ENCODE assay signal across 10 cellular contexts in genomic region chr11:36333897-36334296, GRCh38. TPM values are rescaled to one million over a fixed set of nuclear protein-coding genes. Genes with fewer than 3 reads are reported as not detected.
DNase-seq lines count a peak whose midpoint lies in the region; ATAC-seq and TF ChIP-seq lines count a peak whose summit lies in the region.
"Had no signal": no experiment of that assay in that cellular context is flagged by ENCODE, and none has a peak within 500 bp of the region (broad histone marks: within the 10 kb centered on the region; RNA-seq: fewer than 3 reads in every experiment).

No MANE protein-coding gene starts in this region.

- H3K36me3 ChIP-seq in ACC112 (ENCODE audit: insufficient read depth, low read length) (no peaks in the 10 kb centered on the region), right atrium auricular region (no peaks in the 10 kb centered on the region), aorta (ENCODE audit: control insufficient read depth in 1 of 2, insufficient read depth in 2 of 2, low read length in 1 of 2) (no peaks in the 10 kb centered on the region)

- no peaks in the 10 kb centered on the region for H3K79me2 ChIP-seq in ACC112 (ENCODE audit: control insufficient read depth, insufficient read depth, low read length, unreplicated experiment)

- no peak overlapping the region for H3K4me3 ChIP-seq in ACC112 (ENCODE audit: low read depth, low read length)
- H3K4me3 ChIP-seq in epithelial cell of esophagus (ENCODE audit: low read length), result no peak overlapping the region
- no peak overlapping the region for H3K4me3 ChIP-seq in right atrium auricular region
- H3K4me3 ChIP-seq in aorta (ENCODE audit: low read length in 2 of 2), result no peak overlapping the region

- H2AFZ ChIP-seq in ACC112 (ENCODE audit: low read length, unreplicated experiment), result no peak overlapping the region

- H3K9me3 ChIP-seq in right atrium auricular region (no peaks in the 10 kb centered on the region), aorta (ENCODE audit: control insufficient read depth, low read length) (no peaks in the 10 kb centered on the region)

- peak; percentile 68 for ATAC-seq in GM21529 (IDR thresholded peaks at IDR 0.05; ENCODE audit: unreplicated experiment)
- no peak for ATAC-seq in aorta (ENCODE audit: low FRiP score)

- DNase-seq in NCI-H446 treated with DMSO at 0.1 percent for 48 hours (lab: John Stamatoyannopoulos, UW) (peak; percentile 40), epithelial cell of esophagus (ENCODE audit: low read depth) (peak; percentile 47), right atrium auricular region (ENCODE audit: low spot score) (no peak), HK-2 (ENCODE audit: unreplicated experiment) (no peak), aorta (no peak)
- DNase-seq in stimulated activated CD4-positive, alpha-beta T cell treated with anti-CD3 and anti-CD28 coated beads, Interleukin-4, amount 100 ng/mL, for 4 hours, result no peak
- DNase-seq: Calu3; stimulated activated naive CD4-positive, alpha-beta T cell treated with Interleukin-2 at 50 U/mL for 16 hours had no signal

- TF ChIP-seq CTCF in epithelial cell of esophagus (IDR thresholded peaks at IDR 0.05; ENCODE audit: insufficient read depth, low read depth, low read length, missing control alignments) (no peak), right atrium auricular region (IDR thresholded peaks at IDR 0.05) (no peak)

- H3K27me3 ChIP-seq in ACC112 (ENCODE audit: insufficient read depth, low read length) (no peaks in the 10 kb centered on the region), right atrium auricular region (no peaks in the 10 kb centered on the region), aorta (ENCODE audit: control insufficient read depth in 1 of 2, insufficient read depth in 2 of 2, low read length in 1 of 2) (no peaks in the 10 kb centered on the region)

- WGBS in aorta, 2 donors, result 64 to 67% methylated on average over 2 of the region's 2 CpGs

- intact Hi-C loops in aorta (cut with DNase I), result no loop called here

- H3K4me1 ChIP-seq in ACC112 (ENCODE audit: control insufficient read depth, insufficient read depth, low read length, unreplicated experiment) (peaks cover 13% of the 10 kb centered on the region), right atrium auricular region (no peaks in the 10 kb centered on the region), aorta (ENCODE audit: control insufficient read depth in 1 of 2, insufficient read depth in 2 of 2, low read length in 2 of 2) (no peaks in the 10 kb centered on the region)

- H3K27ac ChIP-seq in ACC112 (ENCODE audit: low read depth, low read length), result peak overlapping the region; percentile 62
- H3K27ac ChIP-seq in right atrium auricular region, result no peak overlapping the region
- no peak overlapping the region for H3K27ac ChIP-seq in aorta (ENCODE audit: low read depth in 1 of 2, low read length in 2 of 2)

RNA-seq across cellular contexts. Expression of gene PRR5L, which starts 37.8 kb away (rescaled TPM):
- total RNA-seq in right atrium auricular region (1 to 10 TPM; 1.3 to 6.8 TPM), aorta (10 to 100 TPM in 1 of 2 donors, 1 to 10 TPM in 1; 4.7 to 15.3 TPM)
- polyA plus RNA-seq in aorta, result 1 to 10 TPM; 3.3 to 6.0 TPM

RNA-seq across cellular contexts. Expression of gene COMMD9, which starts 44.7 kb away (rescaled TPM):
- total RNA-seq in right atrium auricular region (10 to 100 TPM; 26.3 to 32.8 TPM), aorta (10 to 100 TPM; 30.2 to 37.5 TPM)
- 10 to 100 TPM; 23.6 to 28.9 TPM for polyA plus RNA-seq in aorta

Comparison
In these comparisons a context has a peak if more than half of its experiments do, and no peak if none do; other contexts are left out.
1. DNase-seq: peak in NCI-H446 treated with DMSO at 0.1 percent for 48 hours (single experiment) and epithelial cell of esophagus (single experiment); none in stimulated activated CD4-positive, alpha-beta T cell treated with anti-CD3 and anti-CD28 coated beads, Interleukin-4, amount 100 ng/mL, for 4 hours (0 of 2), right atrium auricular region (single experiment), HK-2 (single experiment) and aorta (0 of 2).